Comparison of ENCODE assay signal across 8 cellular contexts in genomic region chr18:12287684-12288405, GRCh38. TPM values are rescaled to one million over a fixed set of nuclear protein-coding genes. Genes with fewer than 3 reads are reported as not detected.
DNase-seq lines count a peak whose midpoint lies in the region; ATAC-seq and TF ChIP-seq lines count a peak whose summit lies in the region.

No MANE protein-coding gene starts in this region.

- H4K20me1 ChIP-seq in hepatocyte (ENCODE audit: insufficient read depth, poor library complexity, severe bottlenecking), result no peaks in the 10 kb centered on the region

- DNase-seq in HFFc6, result peak; percentile 96
- peak; percentile 41 to 94 for DNase-seq in ascending aorta (ENCODE audit: low spot score in 2 of 2)
- DNase-seq in hepatocyte (ENCODE audit: low spot score), result peak; percentile 84
- DNase-seq in gastrocnemius medialis, result peak; percentile 51 to 62
- DNase-seq in NCI-H1048 (lab: John Stamatoyannopoulos, UW), result no peak
- no peak for DNase-seq in COLO668 (lab: John Stamatoyannopoulos, UW; ENCODE audit: unreplicated experiment)

- no peaks in the 10 kb centered on the region for H3K79me2 ChIP-seq in hepatocyte

- H3K4me1 Mint-ChIP-seq in HFFc6 (ENCODE audit: low read depth), result peaks cover 46% of the 10 kb centered on the region

- no peaks in the 10 kb centered on the region for H3K9me2 ChIP-seq in hepatocyte (replicated peaks; ENCODE audit: insufficient read depth)

- peak overlapping the region; percentile 90 for H3K4me3 Mint-ChIP-seq in HFFc6

- H3K9me3 ChIP-seq in ascending aorta (no peaks in the 10 kb centered on the region), hepatocyte (ENCODE audit: low read depth) (no peaks in the 10 kb centered on the region), gastrocnemius medialis (no peaks in the 10 kb centered on the region)

- in situ Hi-C loops in gastrocnemius medialis (cut with MboI; ENCODE audit: low sequenced_read_pairs in 4 of 4), result no loop called here

- peak overlapping the region; percentile 41 to 65 for H3K4me3 ChIP-seq in ascending aorta
- peak overlapping the region; percentile 47 for H3K4me3 ChIP-seq in hepatocyte
- peak overlapping the region; percentile 43 to 74 (median 56) for H3K4me3 ChIP-seq in gastrocnemius medialis

- peak overlapping the region; percentile 62 for H2AFZ ChIP-seq in hepatocyte

- H3K36me3 ChIP-seq in ascending aorta, result no peaks in the 10 kb centered on the region
- H3K36me3 ChIP-seq in hepatocyte (replicated peaks; ENCODE audit: insufficient read depth, low read depth), result no peaks in the 10 kb centered on the region
- no peaks in the 10 kb centered on the region for H3K36me3 ChIP-seq in gastrocnemius medialis

- TF ChIP-seq CTCF in HFFc6 (IDR thresholded peaks at IDR 0.05) (peak; percentile 12; the same call in 1 of the 2 replicates), ascending aorta (IDR thresholded peaks at IDR 0.05) (no peak), hepatocyte (IDR thresholded peaks at IDR 0.05; ENCODE audit: poor library complexity) (no peak), gastrocnemius medialis (IDR thresholded peaks at IDR 0.05 in 4 of 5, conservative IDR thresholded peaks at IDR 0.05 in 1 of 5) (no peak)

- ATAC-seq in gastrocnemius medialis, result peak; percentile 75 to 78
- no peak for ATAC-seq in GM19035 (IDR thresholded peaks at IDR 0.05; ENCODE audit: unreplicated experiment)
- ATAC-seq in GM19467 (IDR thresholded peaks at IDR 0.05; ENCODE audit: unreplicated experiment), result no peak

- H3K4me1 ChIP-seq in ascending aorta (peaks cover 5 to 7% of the 10 kb centered on the region in 2 donors), hepatocyte (ENCODE audit: insufficient read depth) (peaks cover 14% of the 10 kb centered on the region), gastrocnemius medialis (peaks cover 9 to 10% of the 10 kb centered on the region in 2 donors)

- peak overlapping the region; percentile 92 for H3K4me2 ChIP-seq in hepatocyte

- H3K27ac ChIP-seq in ascending aorta (peak overlapping the region; percentile 85 to 86), hepatocyte (peak overlapping the region; percentile 46), gastrocnemius medialis (peak overlapping the region in 2 of 4 donors; percentile 15 to 43)

- peak overlapping the region; percentile 98 for H3K27ac Mint-ChIP-seq in HFFc6

- H3K27me3 Mint-ChIP-seq in HFFc6 (ENCODE audit: insufficient read depth), result no peaks in the 10 kb centered on the region

- H3K27me3 ChIP-seq in ascending aorta (no peaks in the 10 kb centered on the region), hepatocyte (peaks cover 11% of the 10 kb centered on the region), gastrocnemius medialis (peaks cover 5 to 6% (median 5%) of the 10 kb centered on the region in 3 donors)

- no peaks in the 10 kb centered on the region for H3K9me3 Mint-ChIP-seq in HFFc6

- TF ChIP-seq POLR2A in gastrocnemius medialis (IDR thresholded peaks at IDR 0.05), result no peak

- intact Hi-C loops in ascending aorta (cut with DNase I), result loop anchor here (1.0 to 10.0 kb wide), 5 partner anchors 9 to 1217 kb away; partner anchors contain the start of genes SEH1L and TUBB6
- intact Hi-C loops in gastrocnemius medialis (cut with DNase I; ENCODE audit: low total_unique reads), result no loop called here

- WGBS in hepatocyte (ENCODE audit: low lambda C conversion rate, missing lambda C conversion rate), result 2% methylated on average over 33 of the region's 41 CpGs

- H3K36me3 Mint-ChIP-seq in HFFc6 (ENCODE audit: low read depth), result peaks cover 2% of the 10 kb centered on the region; the same call in 1 of the 2 replicates

RNA-seq across cellular contexts. Expression of gene TUBB6, which starts 20.2 kb away (rescaled TPM):
- 100 to 1,000 TPM; 434 to 602 (median 568) TPM for total RNA-seq in HFFc6 (2021; fragmentation: NEBNext Ultra II Directional; extraction: Animal tissue kit (Norgen Biotek cat#: 25700))
- total RNA-seq in ascending aorta, result 800 TPM
- total RNA-seq in hepatocyte, result 68.6 and 86.1 TPM in 2 replicates
- polyA plus RNA-seq in hepatocyte, result 96.3 and 109 TPM in 2 replicates
- 10 to 100 TPM in 3 of 4 donors, 1 to 10 TPM in 1; 6.3 to 29.7 (median 13.5) TPM for total RNA-seq in gastrocnemius medialis

RNA-seq across cellular contexts. Expression of gene CIDEA, which starts 33.7 kb away (rescaled TPM):
- not detected for total RNA-seq in HFFc6 (2021; fragmentation: NEBNext Ultra II Directional; extraction: Animal tissue kit (Norgen Biotek cat#: 25700))
- total RNA-seq in ascending aorta (not detected), hepatocyte (not detected in 2 replicates), gastrocnemius medialis (1 to 10 TPM in 1 of 4 donors, under 1 TPM in 1, not detected in 2; 0.33 to 7.4 TPM)
- polyA plus RNA-seq in hepatocyte, result not detected in 2 replicates

Comparison
In these comparisons a context has a peak if more than half of its experiments do, and no peak if none do; other contexts are left out.
1. DNase-seq: peak in HFFc6 (single experiment), ascending aorta (2 of 2), hepatocyte (single experiment) and gastrocnemius medialis (2 of 2); none in NCI-H1048 (single experiment) and COLO668 (single experiment).
2. ATAC-seq: peak in gastrocnemius medialis (2 of 2); none in GM19035 (single experiment) and GM19467 (single experiment).
3. Peak in every context shown above with its lines, with median percentiles within 50 percentile points of each other: H3K4me3 ChIP-seq.